2 cellular contexts compared by ENCODE assay signal in genomic region chr2:51263921-51264320, GRCh38.
TF ChIP-seq lines count a peak whose summit lies in the region.

No MANE protein-coding gene starts in this region.

TF ChIP-seq in GM23338, 12 proteins besides CTCF, POLR2A, EP300 and RAD21 (continued from another document):
- TF ChIP-seq ZNF462 (CRISPR knock-in tag; IDR thresholded peaks at IDR 0.05) (no peak), ZNF331 (CRISPR knock-in tag; IDR thresholded peaks at IDR 0.05; ENCODE audit: low read depth) (no peak), EZH2phosphoT487 (IDR thresholded peaks at IDR 0.05; ENCODE audit: unreplicated experiment) (no peak), CREB1 (CRISPR knock-in tag; IDR thresholded peaks at IDR 0.05; ENCODE audit: low read depth) (no peak), EZH2 (IDR thresholded peaks at IDR 0.05; ENCODE audit: low read depth, unreplicated experiment) (no peak), ZNF114 (CRISPR knock-in tag; IDR thresholded peaks at IDR 0.05) (no peak), ETS1 (IDR thresholded peaks at IDR 0.05) (no peak), STAT1 (IDR thresholded peaks at IDR 0.05; ENCODE audit: unreplicated experiment) (no peak)

TF ChIP-seq in WTC11, 78 proteins besides CTCF, POLR2A, EP300 and RAD21 (continued from another document):
- TF ChIP-seq AFF4 (CRISPR knock-in tag; IDR thresholded peaks at IDR 0.05; ENCODE audit: borderline replicate concordance), result no peak
- no peak for TF ChIP-seq ATF3 (CRISPR knock-in tag; conservative IDR thresholded peaks at IDR 0.05)
- TF ChIP-seq IRF2 (CRISPR knock-in tag; IDR thresholded peaks at IDR 0.05; ENCODE audit: borderline replicate concordance, low read depth), result no peak
- no peak for TF ChIP-seq NFATC4 (CRISPR knock-in tag; IDR thresholded peaks at IDR 0.05)
- no peak for TF ChIP-seq USF1 (CRISPR knock-in tag; IDR thresholded peaks at IDR 0.05)
